Comparison of ENCODE assay signal across 1 cellular context in the genomic region with DNA sequence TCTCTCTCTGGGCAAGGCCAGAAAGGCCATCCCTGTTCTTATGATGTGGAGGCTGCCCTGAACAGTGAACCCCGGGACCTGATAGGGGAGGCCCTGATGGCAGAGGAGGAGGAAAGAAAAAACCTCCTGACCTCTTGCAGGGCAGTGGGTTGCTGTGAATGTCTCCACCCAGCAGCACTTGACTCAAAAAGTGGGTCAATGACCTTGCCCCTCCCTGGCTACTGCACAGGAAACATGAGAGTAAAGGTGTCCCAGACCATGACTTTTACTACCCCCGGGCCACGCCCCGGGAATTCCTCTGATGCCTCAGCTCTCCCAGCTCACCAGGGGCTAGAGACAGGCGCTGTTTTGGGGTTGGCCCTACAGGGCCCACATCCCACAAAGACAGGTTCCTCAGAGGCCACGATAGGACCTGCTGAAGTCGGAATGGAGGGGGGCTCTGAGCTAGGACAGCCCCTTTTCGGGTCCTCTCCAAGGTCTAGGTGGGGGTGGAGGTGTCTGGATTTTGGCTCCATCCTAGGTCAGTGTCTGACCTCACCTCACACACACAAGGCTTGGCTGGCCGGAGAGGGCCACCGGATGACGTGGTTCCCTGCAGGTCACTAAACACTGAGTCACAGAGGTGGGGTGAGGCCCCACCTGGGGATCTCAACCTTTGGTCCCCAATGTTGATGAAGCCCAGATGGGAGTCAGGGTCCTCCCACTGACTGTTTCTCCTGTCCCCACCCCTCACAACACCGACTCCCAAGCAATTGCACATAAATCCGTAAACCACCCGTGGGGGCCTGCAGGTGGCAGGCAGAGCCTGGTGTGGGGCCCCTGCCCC.
TF ChIP-seq lines count a peak whose summit lies in the region.

No MANE protein-coding gene starts in this region.

TF ChIP-seq in GM23338, 12 proteins besides CTCF, POLR2A, EP300 and RAD21 (continued from another document):
- TF ChIP-seq, protein P1, sequence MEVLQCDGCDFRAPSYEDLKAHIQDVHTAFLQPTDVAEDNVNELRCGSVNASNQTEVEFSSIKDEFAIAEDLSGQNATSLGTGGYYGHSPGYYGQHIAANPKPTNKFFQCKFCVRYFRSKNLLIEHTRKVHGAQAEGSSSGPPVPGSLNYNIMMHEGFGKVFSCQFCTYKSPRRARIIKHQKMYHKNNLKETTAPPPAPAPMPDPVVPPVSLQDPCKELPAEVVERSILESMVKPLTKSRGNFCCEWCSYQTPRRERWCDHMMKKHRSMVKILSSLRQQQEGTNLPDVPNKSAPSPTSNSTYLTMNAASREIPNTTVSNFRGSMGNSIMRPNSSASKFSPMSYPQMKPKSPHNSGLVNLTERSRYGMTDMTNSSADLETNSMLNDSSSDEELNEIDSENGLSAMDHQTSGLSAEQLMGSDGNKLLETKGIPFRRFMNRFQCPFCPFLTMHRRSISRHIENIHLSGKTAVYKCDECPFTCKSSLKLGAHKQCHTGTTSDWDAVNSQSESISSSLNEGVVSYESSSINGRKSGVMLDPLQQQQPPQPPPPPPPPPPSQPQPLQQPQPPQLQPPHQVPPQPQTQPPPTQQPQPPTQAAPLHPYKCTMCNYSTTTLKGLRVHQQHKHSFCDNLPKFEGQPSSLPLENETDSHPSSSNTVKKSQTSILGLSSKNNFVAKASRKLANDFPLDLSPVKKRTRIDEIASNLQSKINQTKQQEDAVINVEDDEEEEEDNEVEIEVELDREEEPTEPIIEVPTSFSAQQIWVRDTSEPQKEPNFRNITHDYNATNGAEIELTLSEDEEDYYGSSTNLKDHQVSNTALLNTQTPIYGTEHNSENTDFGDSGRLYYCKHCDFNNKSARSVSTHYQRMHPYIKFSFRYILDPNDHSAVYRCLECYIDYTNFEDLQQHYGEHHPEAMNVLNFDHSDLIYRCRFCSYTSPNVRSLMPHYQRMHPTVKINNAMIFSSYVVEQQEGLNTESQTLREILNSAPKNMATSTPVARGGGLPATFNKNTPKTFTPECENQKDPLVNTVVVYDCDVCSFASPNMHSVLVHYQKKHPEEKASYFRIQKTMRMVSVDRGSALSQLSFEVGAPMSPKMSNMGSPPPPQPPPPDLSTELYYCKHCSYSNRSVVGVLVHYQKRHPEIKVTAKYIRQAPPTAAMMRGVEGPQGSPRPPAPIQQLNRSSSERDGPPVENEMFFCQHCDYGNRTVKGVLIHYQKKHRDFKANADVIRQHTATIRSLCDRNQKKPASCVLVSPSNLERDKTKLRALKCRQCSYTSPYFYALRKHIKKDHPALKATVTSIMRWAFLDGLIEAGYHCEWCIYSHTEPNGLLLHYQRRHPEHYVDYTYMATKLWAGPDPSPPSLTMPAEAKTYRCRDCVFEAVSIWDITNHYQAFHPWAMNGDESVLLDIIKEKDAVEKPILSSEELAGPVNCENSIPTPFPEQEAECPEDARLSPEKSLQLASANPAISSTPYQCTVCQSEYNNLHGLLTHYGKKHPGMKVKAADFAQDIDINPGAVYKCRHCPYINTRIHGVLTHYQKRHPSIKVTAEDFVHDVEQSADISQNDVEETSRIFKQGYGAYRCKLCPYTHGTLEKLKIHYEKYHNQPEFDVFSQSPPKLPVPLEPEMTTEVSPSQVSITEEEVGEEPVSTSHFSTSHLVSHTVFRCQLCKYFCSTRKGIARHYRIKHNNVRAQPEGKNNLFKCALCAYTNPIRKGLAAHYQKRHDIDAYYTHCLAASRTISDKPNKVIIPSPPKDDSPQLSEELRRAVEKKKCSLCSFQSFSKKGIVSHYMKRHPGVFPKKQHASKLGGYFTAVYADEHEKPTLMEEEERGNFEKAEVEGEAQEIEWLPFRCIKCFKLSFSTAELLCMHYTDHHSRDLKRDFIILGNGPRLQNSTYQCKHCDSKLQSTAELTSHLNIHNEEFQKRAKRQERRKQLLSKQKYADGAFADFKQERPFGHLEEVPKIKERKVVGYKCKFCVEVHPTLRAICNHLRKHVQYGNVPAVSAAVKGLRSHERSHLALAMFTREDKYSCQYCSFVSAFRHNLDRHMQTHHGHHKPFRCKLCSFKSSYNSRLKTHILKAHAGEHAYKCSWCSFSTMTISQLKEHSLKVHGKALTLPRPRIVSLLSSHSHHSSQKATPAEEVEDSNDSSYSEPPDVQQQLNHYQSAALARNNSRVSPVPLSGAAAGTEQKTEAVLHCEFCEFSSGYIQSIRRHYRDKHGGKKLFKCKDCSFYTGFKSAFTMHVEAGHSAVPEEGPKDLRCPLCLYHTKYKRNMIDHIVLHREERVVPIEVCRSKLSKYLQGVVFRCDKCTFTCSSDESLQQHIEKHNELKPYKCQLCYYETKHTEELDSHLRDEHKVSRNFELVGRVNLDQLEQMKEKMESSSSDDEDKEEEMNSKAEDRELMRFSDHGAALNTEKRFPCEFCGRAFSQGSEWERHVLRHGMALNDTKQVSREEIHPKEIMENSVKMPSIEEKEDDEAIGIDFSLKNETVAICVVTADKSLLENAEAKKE (CRISPR knock-in tag; IDR thresholded peaks at IDR 0.05) = no peak
- TF ChIP-seq JUNB (IDR thresholded peaks at IDR 0.05; ENCODE audit: unreplicated experiment) (no peak), NANOG (IDR thresholded peaks at IDR 0.05; ENCODE audit: borderline replicate concordance) (no peak)
- TF ChIP-seq, protein P2, sequence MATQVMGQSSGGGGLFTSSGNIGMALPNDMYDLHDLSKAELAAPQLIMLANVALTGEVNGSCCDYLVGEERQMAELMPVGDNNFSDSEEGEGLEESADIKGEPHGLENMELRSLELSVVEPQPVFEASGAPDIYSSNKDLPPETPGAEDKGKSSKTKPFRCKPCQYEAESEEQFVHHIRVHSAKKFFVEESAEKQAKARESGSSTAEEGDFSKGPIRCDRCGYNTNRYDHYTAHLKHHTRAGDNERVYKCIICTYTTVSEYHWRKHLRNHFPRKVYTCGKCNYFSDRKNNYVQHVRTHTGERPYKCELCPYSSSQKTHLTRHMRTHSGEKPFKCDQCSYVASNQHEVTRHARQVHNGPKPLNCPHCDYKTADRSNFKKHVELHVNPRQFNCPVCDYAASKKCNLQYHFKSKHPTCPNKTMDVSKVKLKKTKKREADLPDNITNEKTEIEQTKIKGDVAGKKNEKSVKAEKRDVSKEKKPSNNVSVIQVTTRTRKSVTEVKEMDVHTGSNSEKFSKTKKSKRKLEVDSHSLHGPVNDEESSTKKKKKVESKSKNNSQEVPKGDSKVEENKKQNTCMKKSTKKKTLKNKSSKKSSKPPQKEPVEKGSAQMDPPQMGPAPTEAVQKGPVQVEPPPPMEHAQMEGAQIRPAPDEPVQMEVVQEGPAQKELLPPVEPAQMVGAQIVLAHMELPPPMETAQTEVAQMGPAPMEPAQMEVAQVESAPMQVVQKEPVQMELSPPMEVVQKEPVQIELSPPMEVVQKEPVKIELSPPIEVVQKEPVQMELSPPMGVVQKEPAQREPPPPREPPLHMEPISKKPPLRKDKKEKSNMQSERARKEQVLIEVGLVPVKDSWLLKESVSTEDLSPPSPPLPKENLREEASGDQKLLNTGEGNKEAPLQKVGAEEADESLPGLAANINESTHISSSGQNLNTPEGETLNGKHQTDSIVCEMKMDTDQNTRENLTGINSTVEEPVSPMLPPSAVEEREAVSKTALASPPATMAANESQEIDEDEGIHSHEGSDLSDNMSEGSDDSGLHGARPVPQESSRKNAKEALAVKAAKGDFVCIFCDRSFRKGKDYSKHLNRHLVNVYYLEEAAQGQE (IDR thresholded peaks at IDR 0.05; ENCODE audit: unreplicated experiment) = no peak
